Comparison of ENCODE assay signal across 26 cellular contexts in genomic region chr17:57569021-57569420, GRCh38.
"Had no signal": no experiment of that assay in that cellular context is flagged by ENCODE, and none has a peak within 500 bp of the region (broad histone marks: within the 10 kb centered on the region; RNA-seq: fewer than 3 reads in every experiment).

No MANE protein-coding gene starts in this region.

- ATAC-seq: activated CD4-positive, CD25-positive, alpha-beta regulatory T cell treated with anti-CD3 and anti-CD28 coated beads, Interleukin-2, amount 50 U/mL, for 24 hours; activated CD8-positive, alpha-beta memory T cell treated with anti-CD3 and anti-CD28 coated beads, Interleukin-2, amount 10 ng/mL, durations not matched to agents 7 days and 5 days; activated CD8-positive, alpha-beta T cell treated with anti-CD3 and anti-CD28 coated beads for 36 hours; esophagus mucosa; gastrocnemius medialis; left ventricle myocardium superior; natural killer cell treated with Interleukin-12 subunit alpha and Interleukin-12 subunit beta and Interleukin-15 and Interleukin-18, amount 100 ng/mL, for 72 hours had no signal

- H3K27me3 Mint-ChIP-seq: activated CD4-positive, alpha-beta T cell treated with anti-CD3 and anti-CD28 coated beads, Interleukin-2, amount 10 ng/mL, durations not matched to agents 7 days and 5 days; activated CD8-positive, alpha-beta memory T cell treated with anti-CD3 and anti-CD28 coated beads, Interleukin-2, amount 10 ng/mL, durations not matched to agents 7 days and 5 days; activated CD8-positive, alpha-beta T cell treated with anti-CD3 and anti-CD28 coated beads for 36 hours; activated naive CD8-positive, alpha-beta T cell; central memory CD8-positive, alpha-beta T cell; progenitor cell of endocrine pancreas; type B pancreatic cell had no signal

- H3K4me1 Mint-ChIP-seq: activated CD4-positive, alpha-beta T cell treated with anti-CD3 and anti-CD28 coated beads, Interleukin-2, amount 10 ng/mL, durations not matched to agents 7 days and 5 days; activated CD8-positive, alpha-beta memory T cell treated with anti-CD3 and anti-CD28 coated beads, Interleukin-2, amount 10 ng/mL, durations not matched to agents 7 days and 5 days had no signal

- H3K36me3 Mint-ChIP-seq: activated CD8-positive, alpha-beta memory T cell treated with anti-CD3 and anti-CD28 coated beads, Interleukin-2, amount 10 ng/mL, durations not matched to agents 7 days and 5 days; natural killer cell treated with Interleukin-12 subunit alpha and Interleukin-12 subunit beta and Interleukin-15 and Interleukin-18, amount 100 ng/mL, for 72 hours had no signal

- H3K4me3 ChIP-seq: adrenal gland, ascending aorta, breast epithelium, gastrocnemius medialis, right atrium auricular region, spleen, thoracic aorta, vagina had no signal

- H3K27ac Mint-ChIP-seq: activated CD4-positive, alpha-beta T cell treated with anti-CD3 and anti-CD28 coated beads, Interleukin-2, amount 10 ng/mL, durations not matched to agents 7 days and 5 days; activated CD8-positive, alpha-beta memory T cell treated with anti-CD3 and anti-CD28 coated beads, Interleukin-2, amount 10 ng/mL, durations not matched to agents 7 days and 5 days; activated CD8-positive, alpha-beta T cell treated with anti-CD3 and anti-CD28 coated beads for 36 hours; activated naive CD8-positive, alpha-beta T cell; progenitor cell of endocrine pancreas had no signal

- H3K4me3 Mint-ChIP-seq: activated CD4-positive, alpha-beta T cell treated with anti-CD3 and anti-CD28 coated beads, Interleukin-2, amount 10 ng/mL, durations not matched to agents 7 days and 5 days; activated CD8-positive, alpha-beta memory T cell treated with anti-CD3 and anti-CD28 coated beads, Interleukin-2, amount 10 ng/mL, durations not matched to agents 7 days and 5 days; activated CD8-positive, alpha-beta T cell treated with anti-CD3 and anti-CD28 coated beads for 36 hours; activated naive CD8-positive, alpha-beta T cell; central memory CD8-positive, alpha-beta T cell; natural killer cell treated with Interleukin-12 subunit alpha and Interleukin-12 subunit beta and Interleukin-15 and Interleukin-18, amount 100 ng/mL, for 72 hours; type B pancreatic cell had no signal

- H3K9me3 Mint-ChIP-seq: activated CD4-positive, alpha-beta T cell treated with anti-CD3 and anti-CD28 coated beads, Interleukin-2, amount 10 ng/mL, durations not matched to agents 7 days and 5 days; activated CD8-positive, alpha-beta T cell treated with anti-CD3 and anti-CD28 coated beads for 36 hours; central memory CD8-positive, alpha-beta T cell; natural killer cell treated with Interleukin-12 subunit alpha and Interleukin-12 subunit beta and Interleukin-15 and Interleukin-18, amount 100 ng/mL, for 72 hours; type B pancreatic cell had no signal

- DNase-seq: activated CD4-positive, alpha-beta T cell treated with anti-CD3 and anti-CD28 coated beads, Interleukin-2, amount 10 ng/mL, durations not matched to agents 7 days and 5 days; activated CD8-positive, alpha-beta memory T cell treated with anti-CD3 and anti-CD28 coated beads, Interleukin-2, amount 10 ng/mL, durations not matched to agents 7 days and 5 days; activated CD8-positive, alpha-beta T cell treated with anti-CD3 and anti-CD28 coated beads for 36 hours; activated T-cell treated with anti-CD3 and anti-CD28 coated beads for 4 hours; adrenal gland; effector memory CD4-positive, alpha-beta T cell; gastrocnemius medialis; hypothalamus; left ventricle myocardium superior; mammary epithelial cell; midbrain; spleen; stimulated activated CD4-positive, alpha-beta T cell treated with anti-CD3 and anti-CD28 coated beads, Interleukin-4, amount 100 ng/mL, for 1 hour; stimulated activated naive CD4-positive, alpha-beta T cell treated with Interleukin-2 at 50 U/mL for 16 hours had no signal
